In genomic region chr5:177005619-177006264, GRCh38 we compare ENCODE assay signal across 8 cellular contexts. TPM values are rescaled to one million over a fixed set of nuclear protein-coding genes. Genes with fewer than 3 reads are reported as not detected.
DNase-seq lines count a peak whose midpoint lies in the region; ATAC-seq and TF ChIP-seq lines count a peak whose summit lies in the region.

No MANE protein-coding gene starts in this region.

- ATAC-seq in HG02870 (IDR thresholded peaks at IDR 0.05; ENCODE audit: unreplicated experiment) (peak; percentile 38), right lobe of liver (peak; percentile 75 to 82 (median 79))

- peaks cover 0 to 15% (median 8%) of the 10 kb centered on the region in 4 donors for H3K4me1 ChIP-seq in right lobe of liver

- no peaks in the 10 kb centered on the region for H3K36me3 ChIP-seq in right lobe of liver

- under 1% methylated on average over 20 of the region's 51 CpGs for WGBS in right lobe of liver (ENCODE audit: insufficient coverage, low coverage, low lambda C conversion rate, missing lambda C conversion rate)

- H3K4me3 ChIP-seq in right lobe of liver, result peak overlapping the region; percentile 66 to 99 (median 88)

- DNase-seq in NCI-H187 (lab: John Stamatoyannopoulos, UW) (peak; percentile 24 to 25), NCI-H187 treated with DMSO at 0.1 percent for 48 hours (lab: John Stamatoyannopoulos, UW) (no peak), NCI-H2171 (lab: John Stamatoyannopoulos, UW) (peak; percentile 26), dedifferentiated amniotic fluid mesenchymal stem cell (ENCODE audit: extremely low spot score) (peak; percentile 46), right lobe of liver (peak; percentile 80 to 90 (median 86))
- DNase-seq in activated CD4-positive, alpha-beta T cell treated with anti-CD3 and anti-CD28 coated beads for 48 hours, result peak; percentile 83
- peak; percentile 71 for DNase-seq in stimulated activated CD4-positive, alpha-beta T cell treated with anti-CD3 and anti-CD28 coated beads, Interleukin-4, amount 100 ng/mL, for 1 hour

- intact Hi-C loops in right lobe of liver (cut with DNase I), result no loop called here

- peak; percentile 25 to 62 (median 56) for TF ChIP-seq CTCF in right lobe of liver (IDR thresholded peaks at IDR 0.05)

- H3K27me3 ChIP-seq in right lobe of liver, result no peaks in the 10 kb centered on the region

- peak overlapping the region; percentile 74 to 87 (median 80) for H3K27ac ChIP-seq in right lobe of liver

- TF ChIP-seq POLR2A in right lobe of liver (IDR thresholded peaks at IDR 0.05), result no peak

- no peaks in the 10 kb centered on the region for H3K9me3 ChIP-seq in right lobe of liver

RNA-seq across cellular contexts. Expression of gene UIMC1, which starts 0.8 kb away (rescaled TPM):
- 10 to 100 TPM in 4 of 6 experiments, 1 to 10 TPM in 2; 8.4 to 15.6 (median 13.0) TPM for total RNA-seq in right lobe of liver

RNA-seq across cellular contexts. Expression of gene ZNF346, which starts 16.8 kb away (rescaled TPM):
- total RNA-seq in right lobe of liver, result 1 to 10 TPM; 5.3 to 7.4 (median 6.0) TPM
